1 cellular context compared by ENCODE assay signal in the genomic region with DNA sequence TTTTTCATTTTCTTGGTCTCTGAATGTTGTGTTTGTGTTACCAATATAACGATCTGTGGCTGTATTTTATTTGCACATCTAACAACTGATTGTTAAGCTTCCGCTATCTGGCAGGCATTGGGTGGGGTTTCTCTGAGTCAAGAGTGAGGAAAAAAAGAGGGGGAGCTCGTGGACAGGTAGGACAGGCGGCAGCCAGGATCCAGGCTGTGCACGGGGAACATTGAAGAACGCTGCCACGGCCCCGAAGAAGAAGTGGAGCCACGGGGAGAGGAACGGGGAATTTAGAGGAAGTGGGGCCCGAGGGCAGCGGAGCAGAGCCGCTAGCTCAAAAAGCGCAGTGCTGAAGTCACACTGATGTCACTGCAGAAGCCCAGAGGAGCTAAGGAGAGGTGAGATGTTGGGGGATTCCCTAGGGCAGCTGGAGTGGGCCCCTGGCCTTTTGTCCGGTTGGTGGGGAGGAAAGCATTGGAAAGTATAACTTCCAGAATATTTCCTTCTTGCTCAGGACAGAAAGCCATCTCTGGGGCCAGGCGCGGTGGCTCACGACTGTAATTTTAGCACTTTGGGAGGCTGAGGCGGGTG.
TF ChIP-seq lines count a peak whose summit lies in the region.

No MANE protein-coding gene starts in this region.

TF ChIP-seq in HepG2, 621 proteins besides CTCF, POLR2A, EP300 and RAD21 (continued from another document):
- 0 out of 2 replicates have a peak, but pooled peaks have one; percentile 87 for TF ChIP-seq FOXO4 (CRISPR knock-in tag; conservative IDR thresholded peaks at IDR 0.05)
- TF ChIP-seq HDAC1 (CRISPR knock-in tag; IDR thresholded peaks at IDR 0.05): 0 out of 2 replicates have a peak, but pooled peaks have one; percentile 22
- 0 out of 2 replicates have a peak, but pooled peaks have one; percentile 5 for TF ChIP-seq SP2 (CRISPR knock-in tag; IDR thresholded peaks at IDR 0.05)
- no peak for TF ChIP-seq MEIS2 (CRISPR knock-in tag; IDR thresholded peaks at IDR 0.05)
- no peak for TF ChIP-seq ZNF451 (CRISPR knock-in tag; IDR thresholded peaks at IDR 0.05)
- TF ChIP-seq ZHX1 (CRISPR knock-in tag; IDR thresholded peaks at IDR 0.05; ENCODE audit: low read depth): peak; percentile 43; the same call in 1 of the 2 replicates
- TF ChIP-seq ZNF432 (CRISPR knock-in tag; IDR thresholded peaks at IDR 0.05; ENCODE audit: borderline replicate concordance): no peak
- TF ChIP-seq SETDB1 (CRISPR knock-in tag; IDR thresholded peaks at IDR 0.05; ENCODE audit: borderline replicate concordance): no peak
- peak; percentile 65 for TF ChIP-seq ZSCAN22 (CRISPR knock-in tag; IDR thresholded peaks at IDR 0.05)
- TF ChIP-seq HMG20B (CRISPR knock-in tag; conservative IDR thresholded peaks at IDR 0.05): no peak
- no peak for TF ChIP-seq TMF1 (CRISPR knock-in tag; IDR thresholded peaks at IDR 0.05; ENCODE audit: low read depth)
- no peak for TF ChIP-seq GTF2F1 (IDR thresholded peaks at IDR 0.05; ENCODE audit: low read length)
- no peak for TF ChIP-seq YEATS2 (CRISPR knock-in tag; IDR thresholded peaks at IDR 0.05; ENCODE audit: borderline replicate concordance)
- 0 out of 2 replicates have a peak, but pooled peaks have one; percentile 5 for TF ChIP-seq BORCS8-MEF2B (CRISPR knock-in tag; IDR thresholded peaks at IDR 0.05)
- no peak for TF ChIP-seq ZNF605 (CRISPR knock-in tag; IDR thresholded peaks at IDR 0.05)
- peak; percentile 38; the same call in 1 of the 2 replicates for TF ChIP-seq HOXA3 (CRISPR knock-in tag; IDR thresholded peaks at IDR 0.05)
- 0 out of 2 replicates have a peak, but pooled peaks have one; percentile 25 for TF ChIP-seq HDAC2 (CRISPR knock-in tag; IDR thresholded peaks at IDR 0.05)
- no peak for TF ChIP-seq PRDM10 (CRISPR knock-in tag; IDR thresholded peaks at IDR 0.05; ENCODE audit: low read depth)
